In the genomic region with DNA sequence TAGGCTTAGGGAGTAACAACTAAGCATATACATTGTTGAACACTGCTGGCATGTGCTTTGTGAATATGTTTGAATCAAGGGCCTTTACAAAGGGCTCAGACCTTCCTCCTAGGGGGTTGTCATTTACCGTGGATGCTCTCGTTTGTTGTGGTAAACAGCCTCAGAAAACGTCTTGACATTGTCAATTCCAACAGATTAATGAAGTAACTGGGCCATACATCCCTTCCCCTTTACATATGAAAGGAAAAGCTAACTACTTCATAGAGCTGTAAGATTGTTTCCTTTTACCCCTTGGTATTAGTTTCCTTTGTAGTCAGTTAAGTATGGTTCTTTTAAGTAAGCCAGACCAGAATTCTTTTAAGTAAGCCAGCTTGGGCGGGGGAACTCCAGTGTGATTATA, we compare ENCODE assay signal across 21 cellular contexts. TPM values are rescaled to one million over a fixed set of nuclear protein-coding genes. Genes with fewer than 3 reads are reported as not detected.
DNase-seq lines count a peak whose midpoint lies in the region; ATAC-seq and TF ChIP-seq lines count a peak whose summit lies in the region.
"Had no signal": no experiment of that assay in that cellular context is flagged by ENCODE, and none has a peak within 500 bp of the region (broad histone marks: within the 10 kb centered on the region; RNA-seq: fewer than 3 reads in every experiment).

No MANE protein-coding gene starts in this region.

- no peaks in the 10 kb centered on the region for H3K36me3 ChIP-seq in HAP-1 (replicated peaks)
- no peaks in the 10 kb centered on the region for H3K36me3 ChIP-seq in iPS DF 6.9 (ENCODE audit: control insufficient read depth, insufficient read depth, low read length)
- H3K36me3 ChIP-seq: SJSA1 had no signal

- H3K4me3 Mint-ChIP-seq in WTC11, result peak overlapping the region; percentile 6; the same call in 1 of the 2 replicates
- H3K4me3 Mint-ChIP-seq in neural crest cell, result peak overlapping the region; percentile 3
- H3K4me3 Mint-ChIP-seq: CD14-positive monocyte, IgD-negative memory B cell had no signal

- no peaks in the 10 kb centered on the region for H3K9me3 Mint-ChIP-seq in WTC11
- no peaks in the 10 kb centered on the region for H3K9me3 Mint-ChIP-seq in neural crest cell

- POLR2A ChIA-PET in WTC11 (lab: Charles Lee), result interaction anchor here (0.5 kb wide), 1 partner anchor 671 kb away, joined by 3 read pairs; no protein-coding TSS in a partner anchor

- TF ChIP-seq CTCF in WTC11 (IDR thresholded peaks at IDR 0.05), result no peak
- TF ChIP-seq CTCF in neural crest cell (conservative IDR thresholded peaks at IDR 0.05), result no peak

- no peaks in the 10 kb centered on the region for H3K27me3 ChIP-seq in HAP-1 (ENCODE audit: low read depth)
- no peaks in the 10 kb centered on the region for H3K27me3 ChIP-seq in iPS DF 6.9 (ENCODE audit: control insufficient read depth, insufficient read depth, low read length)
- H3K27me3 ChIP-seq: SJSA1 had no signal

- H3K4me1 ChIP-seq in HAP-1 (peaks cover 14% of the 10 kb centered on the region), iPS DF 6.9 (ENCODE audit: control insufficient read depth, insufficient read depth, low read length) (peaks cover 1% of the 10 kb centered on the region; the same call in 1 of the 2 replicates)
- H3K4me1 ChIP-seq: SJSA1 had no signal

- H3K27me3 Mint-ChIP-seq in WTC11 (ENCODE audit: low read depth) (peaks cover 10% of the 10 kb centered on the region), neural crest cell (ENCODE audit: low read depth) (no peaks in the 10 kb centered on the region)
- H3K27me3 Mint-ChIP-seq: IgD-negative memory B cell had no signal

- H3K27ac ChIP-seq in iPS DF 6.9 (ENCODE audit: low read length), result no peak overlapping the region
- H3K27ac ChIP-seq: SJSA1 had no signal

- in situ Hi-C loops in HAP-1 (cut with MboI; ENCODE audit: low sequenced_read_pairs), result no loop called here

- WGBS in iPS DF 6.9 (ENCODE audit: insufficient coverage, insufficient read length), result no CpG with 5 or more reads among the region's 4 CpGs

- H3K27ac Mint-ChIP-seq in WTC11, result no peak overlapping the region
- no peak overlapping the region for H3K27ac Mint-ChIP-seq in neural crest cell (ENCODE audit: unreplicated experiment)
- H3K27ac Mint-ChIP-seq: CD14-positive monocyte, IgD-negative memory B cell had no signal

- ATAC-seq in WTC11 (peak; percentile 94), HG02642 (IDR thresholded peaks at IDR 0.05; ENCODE audit: poor library complexity, unreplicated experiment) (no peak), HG02798 (IDR thresholded peaks at IDR 0.05; ENCODE audit: poor library complexity, unreplicated experiment) (no peak)

- DNase-seq in HAP-1 (ENCODE audit: low spot score in 2 of 2) (peak; percentile 40 to 84), WTC11 (ENCODE audit: low spot score) (no peak), iPS DF 6.9 (ENCODE audit: low read depth, low spot score) (peak; percentile 76), neural crest cell (ENCODE audit: low read depth, low spot score) (no peak), 8988T (no peak), CD1c-positive myeloid dendritic cell (ENCODE audit: extremely low spot score) (no peak)
- DNase-seq: ACHN, AML-193, COR-L47, DMS153, NCI-H1417, NCI-H2029, NCI-H2171 treated with DMSO at 0.1 percent for 48 hours, NCI-H748 treated with DMSO at 0.1 percent for 48 hours, RPMI8226, SW 1271 had no signal

- CTCF ChIA-PET in WTC11 (lab: Charles Lee), result interaction anchor here (1.4 kb wide), 1 partner anchor 393 kb away, joined by 3 read pairs; no protein-coding TSS in a partner anchor

- no peak overlapping the region for H3K4me3 ChIP-seq in HAP-1
- H3K4me3 ChIP-seq in iPS DF 6.9 (ENCODE audit: low read length), result no peak overlapping the region
- H3K4me3 ChIP-seq: SJSA1 had no signal

- no peaks in the 10 kb centered on the region for H3K36me3 Mint-ChIP-seq in WTC11
- no peaks in the 10 kb centered on the region for H3K36me3 Mint-ChIP-seq in neural crest cell (ENCODE audit: low read depth)
- H3K36me3 Mint-ChIP-seq: CD14-positive monocyte, IgD-negative memory B cell had no signal

- H3K4me1 Mint-ChIP-seq in WTC11 (peaks cover 48% of the 10 kb centered on the region), neural crest cell (peaks cover 41% of the 10 kb centered on the region)
- H3K4me1 Mint-ChIP-seq: CD14-positive monocyte, IgD-negative memory B cell had no signal

- H3K9me3 ChIP-seq in HAP-1, result no peaks in the 10 kb centered on the region
- no peaks in the 10 kb centered on the region for H3K9me3 ChIP-seq in iPS DF 6.9 (ENCODE audit: control insufficient read depth, insufficient read depth, low read length)
- H3K9me3 ChIP-seq: SJSA1 had no signal

TF ChIP-seq in WTC11, 78 proteins besides CTCF, POLR2A, EP300 and RAD21 (continues in another document):
- TF ChIP-seq, protein P1, sequence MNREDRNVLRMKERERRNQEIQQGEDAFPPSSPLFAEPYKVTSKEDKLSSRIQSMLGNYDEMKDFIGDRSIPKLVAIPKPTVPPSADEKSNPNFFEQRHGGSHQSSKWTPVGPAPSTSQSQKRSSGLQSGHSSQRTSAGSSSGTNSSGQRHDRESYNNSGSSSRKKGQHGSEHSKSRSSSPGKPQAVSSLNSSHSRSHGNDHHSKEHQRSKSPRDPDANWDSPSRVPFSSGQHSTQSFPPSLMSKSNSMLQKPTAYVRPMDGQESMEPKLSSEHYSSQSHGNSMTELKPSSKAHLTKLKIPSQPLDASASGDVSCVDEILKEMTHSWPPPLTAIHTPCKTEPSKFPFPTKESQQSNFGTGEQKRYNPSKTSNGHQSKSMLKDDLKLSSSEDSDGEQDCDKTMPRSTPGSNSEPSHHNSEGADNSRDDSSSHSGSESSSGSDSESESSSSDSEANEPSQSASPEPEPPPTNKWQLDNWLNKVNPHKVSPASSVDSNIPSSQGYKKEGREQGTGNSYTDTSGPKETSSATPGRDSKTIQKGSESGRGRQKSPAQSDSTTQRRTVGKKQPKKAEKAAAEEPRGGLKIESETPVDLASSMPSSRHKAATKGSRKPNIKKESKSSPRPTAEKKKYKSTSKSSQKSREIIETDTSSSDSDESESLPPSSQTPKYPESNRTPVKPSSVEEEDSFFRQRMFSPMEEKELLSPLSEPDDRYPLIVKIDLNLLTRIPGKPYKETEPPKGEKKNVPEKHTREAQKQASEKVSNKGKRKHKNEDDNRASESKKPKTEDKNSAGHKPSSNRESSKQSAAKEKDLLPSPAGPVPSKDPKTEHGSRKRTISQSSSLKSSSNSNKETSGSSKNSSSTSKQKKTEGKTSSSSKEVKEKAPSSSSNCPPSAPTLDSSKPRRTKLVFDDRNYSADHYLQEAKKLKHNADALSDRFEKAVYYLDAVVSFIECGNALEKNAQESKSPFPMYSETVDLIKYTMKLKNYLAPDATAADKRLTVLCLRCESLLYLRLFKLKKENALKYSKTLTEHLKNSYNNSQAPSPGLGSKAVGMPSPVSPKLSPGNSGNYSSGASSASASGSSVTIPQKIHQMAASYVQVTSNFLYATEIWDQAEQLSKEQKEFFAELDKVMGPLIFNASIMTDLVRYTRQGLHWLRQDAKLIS (CRISPR knock-in tag; IDR thresholded peaks at IDR 0.05; ENCODE audit: borderline replicate concordance), result no peak
- TF ChIP-seq, protein P2, sequence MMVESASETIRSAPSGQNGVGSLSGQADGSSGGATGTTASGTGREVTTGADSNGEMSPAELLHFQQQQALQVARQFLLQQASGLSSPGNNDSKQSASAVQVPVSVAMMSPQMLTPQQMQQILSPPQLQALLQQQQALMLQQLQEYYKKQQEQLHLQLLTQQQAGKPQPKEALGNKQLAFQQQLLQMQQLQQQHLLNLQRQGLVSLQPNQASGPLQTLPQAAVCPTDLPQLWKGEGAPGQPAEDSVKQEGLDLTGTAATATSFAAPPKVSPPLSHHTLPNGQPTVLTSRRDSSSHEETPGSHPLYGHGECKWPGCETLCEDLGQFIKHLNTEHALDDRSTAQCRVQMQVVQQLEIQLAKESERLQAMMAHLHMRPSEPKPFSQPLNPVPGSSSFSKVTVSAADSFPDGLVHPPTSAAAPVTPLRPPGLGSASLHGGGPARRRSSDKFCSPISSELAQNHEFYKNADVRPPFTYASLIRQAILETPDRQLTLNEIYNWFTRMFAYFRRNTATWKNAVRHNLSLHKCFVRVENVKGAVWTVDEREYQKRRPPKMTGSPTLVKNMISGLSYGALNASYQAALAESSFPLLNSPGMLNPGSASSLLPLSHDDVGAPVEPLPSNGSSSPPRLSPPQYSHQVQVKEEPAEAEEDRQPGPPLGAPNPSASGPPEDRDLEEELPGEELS (CRISPR knock-in tag; IDR thresholded peaks at IDR 0.05), result peak; percentile 99
- TF ChIP-seq ZNF416 (CRISPR knock-in tag; IDR thresholded peaks at IDR 0.05) (no peak), FOXK1 (CRISPR knock-in tag; IDR thresholded peaks at IDR 0.05) (peak; percentile 74; the same call in 1 of the 2 replicates), FOXJ3 (CRISPR knock-in tag; IDR thresholded peaks at IDR 0.05; ENCODE audit: borderline replicate concordance) (0 out of 2 replicates have a peak, but pooled peaks have one; percentile 79), CREM (CRISPR knock-in tag; IDR thresholded peaks at IDR 0.05) (peak; percentile 28; the same call in 1 of the 2 replicates), IRF2 (CRISPR knock-in tag; IDR thresholded peaks at IDR 0.05; ENCODE audit: borderline replicate concordance, low read depth) (no peak), TEAD4 (CRISPR knock-in tag; IDR thresholded peaks at IDR 0.05) (no peak), MYBL2 (CRISPR knock-in tag; IDR thresholded peaks at IDR 0.05) (no peak)
- TF ChIP-seq, protein P3, sequence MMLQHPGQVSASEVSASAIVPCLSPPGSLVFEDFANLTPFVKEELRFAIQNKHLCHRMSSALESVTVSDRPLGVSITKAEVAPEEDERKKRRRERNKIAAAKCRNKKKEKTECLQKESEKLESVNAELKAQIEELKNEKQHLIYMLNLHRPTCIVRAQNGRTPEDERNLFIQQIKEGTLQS (CRISPR knock-in tag; conservative IDR thresholded peaks at IDR 0.05), result no peak
- TF ChIP-seq, protein P4, sequence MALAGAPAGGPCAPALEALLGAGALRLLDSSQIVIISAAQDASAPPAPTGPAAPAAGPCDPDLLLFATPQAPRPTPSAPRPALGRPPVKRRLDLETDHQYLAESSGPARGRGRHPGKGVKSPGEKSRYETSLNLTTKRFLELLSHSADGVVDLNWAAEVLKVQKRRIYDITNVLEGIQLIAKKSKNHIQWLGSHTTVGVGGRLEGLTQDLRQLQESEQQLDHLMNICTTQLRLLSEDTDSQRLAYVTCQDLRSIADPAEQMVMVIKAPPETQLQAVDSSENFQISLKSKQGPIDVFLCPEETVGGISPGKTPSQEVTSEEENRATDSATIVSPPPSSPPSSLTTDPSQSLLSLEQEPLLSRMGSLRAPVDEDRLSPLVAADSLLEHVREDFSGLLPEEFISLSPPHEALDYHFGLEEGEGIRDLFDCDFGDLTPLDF (CRISPR knock-in tag; IDR thresholded peaks at IDR 0.05), result no peak
- TF ChIP-seq, protein P5, sequence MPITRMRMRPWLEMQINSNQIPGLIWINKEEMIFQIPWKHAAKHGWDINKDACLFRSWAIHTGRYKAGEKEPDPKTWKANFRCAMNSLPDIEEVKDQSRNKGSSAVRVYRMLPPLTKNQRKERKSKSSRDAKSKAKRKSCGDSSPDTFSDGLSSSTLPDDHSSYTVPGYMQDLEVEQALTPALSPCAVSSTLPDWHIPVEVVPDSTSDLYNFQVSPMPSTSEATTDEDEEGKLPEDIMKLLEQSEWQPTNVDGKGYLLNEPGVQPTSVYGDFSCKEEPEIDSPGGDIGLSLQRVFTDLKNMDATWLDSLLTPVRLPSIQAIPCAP (CRISPR knock-in tag; IDR thresholded peaks at IDR 0.05), result no peak

RNA-seq across cellular contexts. Expression of a gene that starts 42.9 kb away (rescaled TPM):
- total RNA-seq in WTC11 (2021) (6.6 to 10.5 TPM (median 6.8 TPM) in 3 replicates), neural crest cell (26.0 and 26.6 TPM in 2 replicates)

Comparison
In these comparisons a context has a peak if more than half of its experiments do, and no peak if none do; other contexts are left out.
1. DNase-seq: peak in HAP-1 (2 of 2) and iPS DF 6.9 (single experiment); none in WTC11 (single experiment), neural crest cell (single experiment), 8988T (single experiment) and CD1c-positive myeloid dendritic cell (single experiment).